8 cellular contexts compared by ENCODE assay signal in genomic region chr16:81314603-81315270, GRCh38.
DNase-seq lines count a peak whose midpoint lies in the region; ATAC-seq lines count a peak whose summit lies in the region.

Gene GAN (plus strand): TSS chr16:81314962. CDS start chr16:81315114, 152 bp downstream.

- peak; percentile 97 for DNase-seq in AG20443 (ENCODE audit: low spot score)
- DNase-seq in NCI-H446 (lab: John Stamatoyannopoulos, UW): peak; percentile 66 to 88
- peak; percentile 93 for DNase-seq in activated CD4-positive, CD25-positive, alpha-beta regulatory T cell treated with anti-CD3 and anti-CD28 coated beads, Interleukin-2, amount 50 U/mL, for 72 hours
- peak; percentile 97 for DNase-seq in cerebellar cortex (ENCODE audit: low spot score)
- peak; percentile 99 for DNase-seq in iris pigment epithelial cell (ENCODE audit: low read depth)
- peak; percentile 88 to 92 for DNase-seq in stimulated activated CD4-positive, alpha-beta T cell treated with anti-CD3 and anti-CD28 coated beads, Interleukin-12 subunit alpha, Interleukin-12 subunit beta, amount 100 ng/mL, for 24 hours (ENCODE audit: low read depth in 2 of 2)

- ATAC-seq in GM19043 (IDR thresholded peaks at IDR 0.05; ENCODE audit: low read depth, unreplicated experiment) (peak; percentile 93), HG03354 (IDR thresholded peaks at IDR 0.05; ENCODE audit: poor library complexity, severe bottlenecking, unreplicated experiment) (peak; percentile 97)

Comparison
In these comparisons a context has a peak if more than half of its experiments do, and no peak if none do; other contexts are left out.
1. Peak in every context shown above with its lines: DNase-seq and ATAC-seq.